ENCODE assay signal across 10 cellular contexts in the genomic region with DNA sequence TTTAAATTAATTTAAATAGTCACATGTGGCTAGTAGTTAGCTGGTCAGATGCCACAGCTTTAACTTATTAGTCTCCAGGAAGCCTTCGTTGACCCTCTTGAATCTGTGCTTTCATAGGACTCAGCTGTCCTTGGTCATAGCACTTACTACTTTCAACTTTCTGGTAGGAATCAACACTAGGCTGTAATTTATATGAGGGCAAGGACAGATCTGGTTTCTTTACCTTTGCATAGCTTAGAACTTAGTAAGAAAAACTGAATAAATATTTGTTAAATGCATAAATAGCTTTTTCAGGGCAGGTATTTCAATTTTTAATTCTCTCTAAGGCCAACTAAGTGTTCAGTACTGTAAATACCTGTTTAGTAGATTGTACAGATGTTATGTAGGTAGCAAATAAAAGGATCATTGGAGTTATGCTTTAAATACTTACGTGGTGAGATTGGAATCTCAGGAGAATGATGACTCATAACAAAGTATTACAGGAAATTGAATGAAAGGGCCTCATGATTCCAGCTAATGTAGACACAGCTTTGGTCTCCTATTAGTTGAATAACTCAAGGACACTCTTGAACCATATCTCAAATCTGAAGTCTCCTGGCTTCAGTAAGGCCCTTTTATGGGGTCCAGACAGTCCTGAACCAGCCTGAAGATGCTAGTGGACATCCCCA. TPM values are rescaled to one million over a fixed set of nuclear protein-coding genes. Genes with fewer than 3 reads are reported as not detected.
DNase-seq lines count a peak whose midpoint lies in the region; ATAC-seq and TF ChIP-seq lines count a peak whose summit lies in the region.
"Had no signal": no experiment of that assay in that cellular context is flagged by ENCODE, and none has a peak within 500 bp of the region (broad histone marks: within the 10 kb centered on the region; RNA-seq: fewer than 3 reads in every experiment).

No MANE protein-coding gene starts in this region.

- H3K4me3 ChIP-seq in fibroblast of villous mesenchyme (ENCODE audit: low read depth, low read length), result no peak overlapping the region

- H3K27ac Mint-ChIP-seq in activated CD4-positive, alpha-beta T cell treated with anti-CD3 and anti-CD28 coated beads, Interleukin-2, amount 10 ng/mL, durations not matched to agents 7 days and 5 days, result peak overlapping the region; percentile 99
- H3K27ac Mint-ChIP-seq in stimulated activated effector memory CD8-positive, alpha-beta T cell treated with anti-CD3 and anti-CD28 coated beads, Interleukin-12 subunit alpha, Interleukin-12 subunit beta, amount 100 ng/mL, for 72 hours, result peak overlapping the region; percentile 67
- H3K27ac Mint-ChIP-seq: B cell had no signal

- POLR2A ChIA-PET in activated CD4-positive, alpha-beta T cell treated with anti-CD3 and anti-CD28 coated beads, Interleukin-2, amount 10 ng/mL, durations not matched to agents 7 days and 5 days (lab: Charles Lee), result interaction anchor here (0.6 kb wide), 1 partner anchor 81 kb away, joined by 3 read pairs; no protein-coding TSS in a partner anchor

- H3K4me1 Mint-ChIP-seq in activated CD4-positive, alpha-beta T cell treated with anti-CD3 and anti-CD28 coated beads, Interleukin-2, amount 10 ng/mL, durations not matched to agents 7 days and 5 days, result peaks cover 49% of the 10 kb centered on the region
- peaks cover 49% of the 10 kb centered on the region for H3K4me1 Mint-ChIP-seq in stimulated activated effector memory CD8-positive, alpha-beta T cell treated with anti-CD3 and anti-CD28 coated beads, Interleukin-12 subunit alpha, Interleukin-12 subunit beta, amount 100 ng/mL, for 72 hours

- CTCF ChIA-PET in activated CD4-positive, alpha-beta T cell treated with anti-CD3 and anti-CD28 coated beads, Interleukin-2, amount 10 ng/mL, durations not matched to agents 7 days and 5 days (lab: Charles Lee), result interaction anchor here (0.6 to 4.7 kb wide), 7 partner anchors 8 to 407 kb away, joined by 3 to 27 read pairs (median 5); no protein-coding TSS in a partner anchor

- H3K36me3 Mint-ChIP-seq in activated CD4-positive, alpha-beta T cell treated with anti-CD3 and anti-CD28 coated beads, Interleukin-2, amount 10 ng/mL, durations not matched to agents 7 days and 5 days (ENCODE audit: low read depth), result peaks cover 22% of the 10 kb centered on the region
- peaks cover 30% of the 10 kb centered on the region for H3K36me3 Mint-ChIP-seq in stimulated activated effector memory CD8-positive, alpha-beta T cell treated with anti-CD3 and anti-CD28 coated beads, Interleukin-12 subunit alpha, Interleukin-12 subunit beta, amount 100 ng/mL, for 72 hours

- H3K27me3 Mint-ChIP-seq in activated CD4-positive, alpha-beta T cell treated with anti-CD3 and anti-CD28 coated beads, Interleukin-2, amount 10 ng/mL, durations not matched to agents 7 days and 5 days, result peaks cover 6% of the 10 kb centered on the region

- ATAC-seq in stimulated activated effector memory CD8-positive, alpha-beta T cell treated with anti-CD3 and anti-CD28 coated beads, Interleukin-12 subunit alpha, Interleukin-12 subunit beta, amount 100 ng/mL, for 72 hours, result no peak
- ATAC-seq in GM19035 (IDR thresholded peaks at IDR 0.05; ENCODE audit: unreplicated experiment), result no peak
- ATAC-seq: activated naive CD4-positive, alpha-beta T cell treated with anti-CD3 and anti-CD28 coated beads, Interleukin-2, amount 50 U/mL, for 72 hours had no signal

- H3K9me3 Mint-ChIP-seq in activated CD4-positive, alpha-beta T cell treated with anti-CD3 and anti-CD28 coated beads, Interleukin-2, amount 10 ng/mL, durations not matched to agents 7 days and 5 days, result no peaks in the 10 kb centered on the region
- no peaks in the 10 kb centered on the region for H3K9me3 Mint-ChIP-seq in stimulated activated effector memory CD8-positive, alpha-beta T cell treated with anti-CD3 and anti-CD28 coated beads, Interleukin-12 subunit alpha, Interleukin-12 subunit beta, amount 100 ng/mL, for 72 hours
- H3K9me3 Mint-ChIP-seq: activated naive CD4-positive, alpha-beta T cell treated with anti-CD3 and anti-CD28 coated beads, Interleukin-2, amount 50 U/mL, for 72 hours had no signal

- TF ChIP-seq CTCF in fibroblast of villous mesenchyme (IDR thresholded peaks at IDR 0.05; ENCODE audit: insufficient read depth, low read depth, low read length), result no peak

- DNase-seq in activated CD4-positive, alpha-beta T cell treated with anti-CD3 and anti-CD28 coated beads, Interleukin-2, amount 10 ng/mL, durations not matched to agents 7 days and 5 days, result no peak
- no peak for DNase-seq in activated CD4-positive, alpha-beta T cell treated with anti-CD3 and anti-CD28 coated beads for 1 hour
- DNase-seq in SW 1271 (lab: John Stamatoyannopoulos, UW), result peak; percentile 71 to 93
- peak; percentile 57 for DNase-seq in fibroblast of villous mesenchyme (ENCODE audit: low read depth)
- no peak for DNase-seq in stimulated activated effector memory CD8-positive, alpha-beta T cell treated with anti-CD3 and anti-CD28 coated beads, Interleukin-12 subunit alpha, Interleukin-12 subunit beta, amount 100 ng/mL, for 72 hours (ENCODE audit: low spot score in 2 of 2)
- DNase-seq in NK-92 treated with Interleukin-12 subunit alpha and Interleukin-12 subunit beta, amount 100 ng/mL, for 24 hours (lab: John Stamatoyannopoulos, UW), result no peak
- no peak for DNase-seq in NCI-H2081 treated with DMSO at 0.1 percent for 48 hours (lab: John Stamatoyannopoulos, UW)

- no peak overlapping the region for H3K4me3 Mint-ChIP-seq in activated CD4-positive, alpha-beta T cell treated with anti-CD3 and anti-CD28 coated beads, Interleukin-2, amount 10 ng/mL, durations not matched to agents 7 days and 5 days
- H3K4me3 Mint-ChIP-seq in stimulated activated effector memory CD8-positive, alpha-beta T cell treated with anti-CD3 and anti-CD28 coated beads, Interleukin-12 subunit alpha, Interleukin-12 subunit beta, amount 100 ng/mL, for 72 hours, result peak overlapping the region; percentile 74

RNA-seq across cellular contexts. Expression of a gene that starts 2.6 kb away (rescaled TPM):
- total RNA-seq in activated CD4-positive, alpha-beta T cell treated with anti-CD3 and anti-CD28 coated beads, Interleukin-2, amount 10 ng/mL, durations not matched to agents 7 days and 5 days, result 10 to 100 TPM; 23.4 to 23.8 TPM
- total RNA-seq in fibroblast of villous mesenchyme, result 61.5 and 107 TPM in 2 replicates

RNA-seq across cellular contexts. Expression of a gene that starts 43.4 kb away (rescaled TPM):
- not detected for total RNA-seq in activated CD4-positive, alpha-beta T cell treated with anti-CD3 and anti-CD28 coated beads, Interleukin-2, amount 10 ng/mL, durations not matched to agents 7 days and 5 days
- total RNA-seq in fibroblast of villous mesenchyme, result not detected in 2 replicates
- total RNA-seq: activated naive CD4-positive, alpha-beta T cell treated with anti-CD3 and anti-CD28 coated beads, Interleukin-2, amount 50 U/mL, for 72 hours; B cell had no signal

Comparison
In these comparisons a context has a peak if more than half of its experiments do, and no peak if none do; other contexts are left out.
1. DNase-seq: peak in SW 1271 (2 of 2) and fibroblast of villous mesenchyme (single experiment); none in activated CD4-positive, alpha-beta T cell treated with anti-CD3 and anti-CD28 coated beads, Interleukin-2, amount 10 ng/mL, durations not matched to agents 7 days and 5 days (single experiment), activated CD4-positive, alpha-beta T cell treated with anti-CD3 and anti-CD28 coated beads for 1 hour (single experiment), stimulated activated effector memory CD8-positive, alpha-beta T cell treated with anti-CD3 and anti-CD28 coated beads, Interleukin-12 subunit alpha, Interleukin-12 subunit beta, amount 100 ng/mL, for 72 hours (0 of 2), NK-92 treated with Interleukin-12 subunit alpha and Interleukin-12 subunit beta, amount 100 ng/mL, for 24 hours (single experiment) and NCI-H2081 treated with DMSO at 0.1 percent for 48 hours (single experiment).